Comparison of ENCODE assay signal across 18 cellular contexts in the genomic region with DNA sequence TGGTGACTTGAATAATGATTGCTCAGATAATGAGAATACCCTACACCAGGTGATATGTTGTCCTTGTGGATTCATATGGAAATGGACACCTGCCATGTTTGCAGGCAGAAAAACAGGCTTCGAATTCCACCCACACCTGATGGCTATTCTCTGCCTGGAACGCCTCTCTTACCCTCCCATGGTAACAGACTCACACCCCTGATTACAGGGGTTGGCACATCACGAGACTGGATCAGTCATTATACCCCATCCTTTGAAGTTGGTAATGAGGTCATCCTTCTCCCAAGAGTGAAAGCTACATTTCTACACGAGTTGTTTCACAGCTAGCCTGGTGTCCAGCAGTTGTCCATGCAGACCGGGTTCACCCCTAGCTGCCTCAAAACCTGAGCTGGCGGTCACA.
DNase-seq lines count a peak whose midpoint lies in the region; ATAC-seq and TF ChIP-seq lines count a peak whose summit lies in the region.
"Had no signal": no experiment of that assay in that cellular context is flagged by ENCODE, and none has a peak within 500 bp of the region (broad histone marks: within the 10 kb centered on the region; RNA-seq: fewer than 3 reads in every experiment).

No MANE protein-coding gene starts in this region.

- no peak overlapping the region for H4K8ac ChIP-seq in IMR-90 (ENCODE audit: low read depth in 2 of 2, low read length in 2 of 2)

- peak overlapping the region; percentile 80 for H2BK120ac ChIP-seq in IMR-90 (ENCODE audit: low read depth, low read length)

- intact Hi-C loops in IMR-90 (cut with micrococcal nuclease), result no loop called here
- intact Hi-C loops in spleen (cut with DNase I; ENCODE audit: low total_unique reads), result no loop called here

- no peak overlapping the region for H3K56ac ChIP-seq in IMR-90 (ENCODE audit: extremely low read depth, insufficient read depth, low read length)

- 0 out of 3 replicates have a peak overlapping the region, but pooled peaks have one; percentile 35 for H2BK15ac ChIP-seq in IMR-90 (ENCODE audit: low read depth, low read length)

- H2AFZ ChIP-seq in IMR-90 (replicated peaks; ENCODE audit: low read length, poor library complexity), result no peak overlapping the region

- WGBS in IMR-90 (ENCODE audit: extremely low coverage in 2 of 2, insufficient read length in 1 of 2), 2 experiments, result no CpG with 5 or more reads among the region's 6 CpGs
- WGBS in spleen, 5 donors, result 81 to 94% (median 86%) methylated on average over 6 of the region's 6 CpGs

- peak overlapping the region; percentile 4; the same call in 1 of the 2 replicates for H4K5ac ChIP-seq in IMR-90 (ENCODE audit: low read depth, low read length)

- no peak for ATAC-seq in IMR-90 (ENCODE audit: low read depth)
- ATAC-seq: activated CD8-positive, alpha-beta T cell treated with anti-CD3 and anti-CD28 coated beads for 36 hours; activated T-cell treated with anti-CD3 and anti-CD28 coated beads, Interleukin-2, amount 50 U/mL, for 72 hours; gastroesophageal sphincter; stimulated activated effector memory CD8-positive, alpha-beta T cell treated with anti-CD3 and anti-CD28 coated beads, Interleukin-12 subunit alpha, Interleukin-12 subunit beta, amount 100 ng/mL, for 72 hours had no signal

- TF ChIP-seq RAD21 in IMR-90 (IDR thresholded peaks at IDR 0.05; ENCODE audit: low read length), result no peak

- POLR2A ChIA-PET in IMR-90 (lab: Charles Lee; ENCODE audit: unreplicated experiment), result no interaction called here

- H2AK5ac ChIP-seq in IMR-90 (ENCODE audit: low read depth, low read length), result peak overlapping the region; percentile 36

- BruUV-seq in IMR-90 (replicated peaks; lab: Mats Ljungman, UMichigan), result no TSS peak

- no peak overlapping the region for H2AK9ac ChIP-seq in IMR-90 (replicated peaks; ENCODE audit: low read depth, low read length, poor library complexity)

- peak overlapping the region; percentile 30 for H3K4ac ChIP-seq in IMR-90 (ENCODE audit: low read depth, low read length)

- TF ChIP-seq CTCF in IMR-90 (conservative IDR thresholded peaks at IDR 0.05; ENCODE audit: low read depth, low read length) (no peak), GM13977 (IDR thresholded peaks at IDR 0.05; ENCODE audit: extremely low read depth, insufficient read depth, missing control alignments) (no peak), spleen (IDR thresholded peaks at IDR 0.05 in 8 of 11, conservative IDR thresholded peaks at IDR 0.05 in 3 of 11) (no peak)

- H3K18ac ChIP-seq in IMR-90 (ENCODE audit: low read depth, low read length), result peak overlapping the region; percentile 66; the same call in 1 of the 2 replicates

- no peaks in the 10 kb centered on the region for H4K20me1 ChIP-seq in IMR-90 (ENCODE audit: insufficient read depth, low read length)

- peaks cover 15% of the 10 kb centered on the region for H3K4me1 ChIP-seq in IMR-90 (ENCODE audit: control insufficient read depth, insufficient read depth, low read length)
- no peaks in the 10 kb centered on the region for H3K4me1 ChIP-seq in spleen
- H3K4me1 ChIP-seq: gastroesophageal sphincter had no signal

- H2BK20ac ChIP-seq in IMR-90 (ENCODE audit: low read depth, low read length), result peak overlapping the region; percentile 65

- in situ Hi-C loops in IMR-90 (cut with MboI; ENCODE audit: low sequenced_read_pairs) (no loop called here), GM13977 (cut with MboI; ENCODE audit: low pct_unique_long_range_greater_than_20kb, low sequenced_read_pairs, unreplicated experiment) (no loop called here)

- peaks cover 16% of the 10 kb centered on the region for H3K9me1 ChIP-seq in IMR-90 (ENCODE audit: insufficient read depth, low read length)

- no peaks in the 10 kb centered on the region for H3K9me3 ChIP-seq in IMR-90 (ENCODE audit: control insufficient read depth, insufficient read depth, low read length)
- H3K9me3 ChIP-seq in spleen, result peaks cover 0 to under 1% (median 0%) of the 10 kb centered on the region in 8 donors
- H3K9me3 ChIP-seq: gastroesophageal sphincter had no signal

- CTCF ChIA-PET in IMR-90 (lab: Yijun Ruan, JAX), result no interaction called here

- no peak overlapping the region for H2BK5ac ChIP-seq in IMR-90 (ENCODE audit: low read depth, low read length, poor library complexity, severe bottlenecking)

- DNase-seq in DMS153 treated with DMSO at 0.1 percent for 48 hours (lab: John Stamatoyannopoulos, UW; ENCODE audit: unreplicated experiment) (peak; percentile 26), IMR-90 (no peak), RKO (ENCODE audit: low spot score) (peak; percentile 15), iPS DF 19.7 (ENCODE audit: low read depth, low spot score) (peak; percentile 84), GM13977 (ENCODE audit: low spot score) (no peak), spleen (no peak), NCI-H1694 (lab: John Stamatoyannopoulos, UW) (no peak)
- DNase-seq in activated CD8-positive, alpha-beta memory T cell treated with anti-CD3 and anti-CD28 coated beads for 24 hours, result no peak
- DNase-seq: activated CD8-positive, alpha-beta T cell treated with anti-CD3 and anti-CD28 coated beads for 36 hours; activated naive CD8-positive, alpha-beta T cell treated with anti-CD3 and anti-CD28 coated beads for 36 hours; activated T-cell treated with anti-CD3 and anti-CD28 coated beads, Interleukin-2, amount 50 U/mL, for 72 hours; cortex of kidney; islet precursor cell; NCI-H1092; NCI-H82; SW 1271 had no signal

- peak overlapping the region; percentile 31 for H4K91ac ChIP-seq in IMR-90 (ENCODE audit: insufficient read depth, low read depth, low read length)

- peak overlapping the region; percentile 35; the same call in 1 of the 2 replicates for H3K14ac ChIP-seq in IMR-90 (replicated peaks; ENCODE audit: low read depth, low read length)

- no peak overlapping the region for H3K4me2 ChIP-seq in IMR-90 (ENCODE audit: low read depth, low read length)

- H3K9ac ChIP-seq in IMR-90 (ENCODE audit: low read depth, low read length), result no peak overlapping the region

- no peaks in the 10 kb centered on the region for H3K36me3 ChIP-seq in IMR-90 (ENCODE audit: control insufficient read depth, insufficient read depth, low read length)
- H3K36me3 ChIP-seq in spleen, result no peaks in the 10 kb centered on the region
- H3K36me3 ChIP-seq: gastroesophageal sphincter had no signal

- H3K27me3 ChIP-seq in IMR-90 (ENCODE audit: control insufficient read depth, insufficient read depth, low read length) (no peaks in the 10 kb centered on the region), spleen (replicated peaks in 1 of 7) (peaks cover 0 to 4% (median 0%) of the 10 kb centered on the region in 7 donors)
- H3K27me3 ChIP-seq: gastroesophageal sphincter had no signal

- no peak overlapping the region for H3K23ac ChIP-seq in IMR-90 (ENCODE audit: low read depth, low read length)

- dilution Hi-C loops in IMR-90 (cut with HindIII; ENCODE audit: low sequenced_read_pairs, unreplicated experiment), result no loop called here

- no peaks in the 10 kb centered on the region; a peak in 1 of 4 replicates for H3K79me1 ChIP-seq in IMR-90 (ENCODE audit: low read depth in 1 of 2, low read length in 2 of 2)

- TF ChIP-seq POLR2A in IMR-90 (IDR thresholded peaks at IDR 0.05; ENCODE audit: low read depth, low read length) (no peak), spleen (IDR thresholded peaks at IDR 0.05) (no peak)

- H3K4me3 ChIP-seq in IMR-90 (ENCODE audit: insufficient read depth, low read depth, low read length), result no peak overlapping the region
- H3K4me3 ChIP-seq in spleen, result no peak overlapping the region
- H3K4me3 ChIP-seq: gastroesophageal sphincter had no signal

- H3K27ac ChIP-seq in IMR-90 (ENCODE audit: insufficient read depth, low read length), result no peak overlapping the region
- no peak overlapping the region for H3K27ac ChIP-seq in spleen
- H3K27ac ChIP-seq: gastroesophageal sphincter had no signal

TF ChIP-seq in IMR-90, 13 proteins besides CTCF, POLR2A, EP300 and RAD21:
- no peak for TF ChIP-seq NFE2L2 (IDR thresholded peaks at IDR 0.05; ENCODE audit: low read depth, low read length)
- no peak for TF ChIP-seq SMC3 (IDR thresholded peaks at IDR 0.05; ENCODE audit: low read depth, low read length)
- no peak for TF ChIP-seq RFX5 (IDR thresholded peaks at IDR 0.05; ENCODE audit: low read depth, low read length)
- TF ChIP-seq CHD1 (IDR thresholded peaks at IDR 0.05; ENCODE audit: low read depth, low read length), result no peak
- no peak for TF ChIP-seq USF2 (IDR thresholded peaks at IDR 0.05; ENCODE audit: low read depth, low read length)
- no peak for TF ChIP-seq MXI1 (IDR thresholded peaks at IDR 0.05; ENCODE audit: borderline replicate concordance, low read depth, low read length)
- no peak for TF ChIP-seq MAZ (IDR thresholded peaks at IDR 0.05; ENCODE audit: borderline replicate concordance, low read depth, low read length)
- TF ChIP-seq RCOR1 (IDR thresholded peaks at IDR 0.05; ENCODE audit: insufficient replicate concordance, low read length), result no peak
- no peak for TF ChIP-seq BHLHE40 (IDR thresholded peaks at IDR 0.05; ENCODE audit: low read depth, low read length)
- TF ChIP-seq FOS (IDR thresholded peaks at IDR 0.05; ENCODE audit: low read depth, low read length), result no peak
- TF ChIP-seq MAFK (IDR thresholded peaks at IDR 0.05; ENCODE audit: low read depth, low read length), result no peak
- TF ChIP-seq, protein P1, sequence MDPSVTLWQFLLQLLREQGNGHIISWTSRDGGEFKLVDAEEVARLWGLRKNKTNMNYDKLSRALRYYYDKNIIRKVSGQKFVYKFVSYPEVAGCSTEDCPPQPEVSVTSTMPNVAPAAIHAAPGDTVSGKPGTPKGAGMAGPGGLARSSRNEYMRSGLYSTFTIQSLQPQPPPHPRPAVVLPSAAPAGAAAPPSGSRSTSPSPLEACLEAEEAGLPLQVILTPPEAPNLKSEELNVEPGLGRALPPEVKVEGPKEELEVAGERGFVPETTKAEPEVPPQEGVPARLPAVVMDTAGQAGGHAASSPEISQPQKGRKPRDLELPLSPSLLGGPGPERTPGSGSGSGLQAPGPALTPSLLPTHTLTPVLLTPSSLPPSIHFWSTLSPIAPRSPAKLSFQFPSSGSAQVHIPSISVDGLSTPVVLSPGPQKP (IDR thresholded peaks at IDR 0.05; ENCODE audit: borderline replicate concordance, low read depth, low read length), result no peak
- no peak for TF ChIP-seq CEBPB (IDR thresholded peaks at IDR 0.05; ENCODE audit: low read depth, low read length)

Comparison
In these comparisons a context has a peak if more than half of its experiments do, and no peak if none do; other contexts are left out.
1. DNase-seq: peak in DMS153 treated with DMSO at 0.1 percent for 48 hours (single experiment), RKO (single experiment) and iPS DF 19.7 (single experiment); none in IMR-90 (single experiment), activated CD8-positive, alpha-beta memory T cell treated with anti-CD3 and anti-CD28 coated beads for 24 hours (single experiment), GM13977 (single experiment), spleen (single experiment) and NCI-H1694 (single experiment).